8 cellular contexts compared by ENCODE assay signal in genomic region chr7:158587425-158588084, GRCh38. TPM values are rescaled to one million over a fixed set of nuclear protein-coding genes. Genes with fewer than 3 reads are reported as not detected.
A peak's percentile ranks its signal among the peaks of the same experiment; 100 is the strongest.
DNase-seq lines count a peak whose midpoint lies in the region; ATAC-seq and TF ChIP-seq lines count a peak whose summit lies in the region.

TSS of gene PTPRN2 (minus strand) at chr7:158587823.

- ATAC-seq in GM18505 (IDR thresholded peaks at IDR 0.05; ENCODE audit: unreplicated experiment) = peak; percentile 85
- ATAC-seq in HG03354 (IDR thresholded peaks at IDR 0.05; ENCODE audit: poor library complexity, severe bottlenecking, unreplicated experiment) = peak; percentile 82
- ATAC-seq in activated naive CD4-positive, alpha-beta T cell treated with anti-CD3 and anti-CD28 coated beads, Interleukin-2, amount 50 U/mL, for 72 hours = peak; percentile 84 to 86

- no peaks in the 10 kb centered on the region for H3K9me3 ChIP-seq in SK-N-MC (ENCODE audit: low read depth, low read length)
- H3K9me3 ChIP-seq in cardiac muscle cell (ENCODE audit: low read depth) = no peaks in the 10 kb centered on the region

- no peak for TF ChIP-seq CTCF in cardiac muscle cell (IDR thresholded peaks at IDR 0.05; ENCODE audit: low read depth, low read length)
- no peak for TF ChIP-seq CTCF in progenitor cell of endocrine pancreas (IDR thresholded peaks at IDR 0.05; ENCODE audit: unreplicated experiment)

- peak within 1 kb of the TSS; percentile 56 for H3K4me3 Mint-ChIP-seq in progenitor cell of endocrine pancreas (ENCODE audit: low read depth)

- H3K9ac ChIP-seq in SK-N-MC (ENCODE audit: insufficient read length) = no peak within 1 kb of the TSS

- in situ Hi-C loops in KBM-7 (cut with MboI; ENCODE audit: low pct_unique_long_range_greater_than_20kb, low sequenced_read_pairs) = no loop called here

- peaks cover 94% of the 10 kb centered on the region for H3K27me3 ChIP-seq in cardiac muscle cell

- no peak within 1 kb of the TSS for H3K27ac Mint-ChIP-seq in activated naive CD4-positive, alpha-beta T cell treated with anti-CD3 and anti-CD28 coated beads, Interleukin-2, amount 50 U/mL, for 72 hours
- H3K27ac Mint-ChIP-seq in progenitor cell of endocrine pancreas = no peak within 1 kb of the TSS

- H3K4me3 ChIP-seq in SK-N-MC = peak within 1 kb of the TSS; percentile 40; the same call in 1 of the 2 replicates
- H3K4me3 ChIP-seq in cardiac muscle cell = peak within 1 kb of the TSS; percentile 49

- H3K27me3 Mint-ChIP-seq in progenitor cell of endocrine pancreas = peaks cover 58% of the 10 kb centered on the region

- no peak for TF ChIP-seq POLR2A in GM18505 (IDR thresholded peaks at IDR 0.05; ENCODE audit: borderline replicate concordance, extremely low read depth, insufficient read depth, insufficient read length)

- no peaks in the 10 kb centered on the region for H3K4me1 ChIP-seq in cardiac muscle cell (ENCODE audit: low read depth)

- H3K36me3 ChIP-seq in SK-N-MC (ENCODE audit: insufficient read depth, low read length) (no peaks in the 10 kb centered on the region), cardiac muscle cell (no peaks in the 10 kb centered on the region)

- DNase-seq in SK-N-MC (ENCODE audit: low read depth, low spot score) = no peak
- peak in 1 of 2 donors; percentile 62 for DNase-seq in activated naive CD4-positive, alpha-beta T cell treated with anti-CD3 and anti-CD28 coated beads, Interleukin-2, amount 50 U/mL, for 72 hours (ENCODE audit: low spot score in 2 of 2)
- DNase-seq in cardiac muscle cell (ENCODE audit: low read depth in 1 of 2, low spot score in 1 of 2) = peak; percentile 72 to 89
- peak; percentile 65 for DNase-seq in progenitor cell of endocrine pancreas (ENCODE audit: low spot score, unreplicated experiment)
- DNase-seq in ureter (ENCODE audit: low spot score) = peak; percentile 54
- no peak for DNase-seq in KBM-7

- peaks cover 6 to 16% of the 10 kb centered on the region in 2 donors for H3K36me3 Mint-ChIP-seq in activated naive CD4-positive, alpha-beta T cell treated with anti-CD3 and anti-CD28 coated beads, Interleukin-2, amount 50 U/mL, for 72 hours
- no peaks in the 10 kb centered on the region for H3K36me3 Mint-ChIP-seq in progenitor cell of endocrine pancreas (ENCODE audit: insufficient read depth)

- no peaks in the 10 kb centered on the region for H3K9me3 Mint-ChIP-seq in activated naive CD4-positive, alpha-beta T cell treated with anti-CD3 and anti-CD28 coated beads, Interleukin-2, amount 50 U/mL, for 72 hours
- H3K9me3 Mint-ChIP-seq in progenitor cell of endocrine pancreas (ENCODE audit: low read depth) = no peaks in the 10 kb centered on the region

- no peak within 1 kb of the TSS for H3K27ac ChIP-seq in SK-N-MC
- no peak within 1 kb of the TSS for H3K27ac ChIP-seq in cardiac muscle cell

- peaks cover 3% of the 10 kb centered on the region for H3K4me1 Mint-ChIP-seq in progenitor cell of endocrine pancreas (ENCODE audit: low read depth)

RNA-seq across cellular contexts. Expression of gene PTPRN2, which starts in this region (rescaled TPM):
- under 1 TPM; 0.35 to 0.61 TPM for total RNA-seq in activated naive CD4-positive, alpha-beta T cell treated with anti-CD3 and anti-CD28 coated beads, Interleukin-2, amount 50 U/mL, for 72 hours
- total RNA-seq in cardiac muscle cell (0.25 TPM in 1 of 2 replicates, not detected in the other), progenitor cell of endocrine pancreas (9.4 and 11.4 TPM in 2 replicates), ureter (7.8 TPM)
- 0.28 and 0.42 TPM in 2 replicates for polyA plus RNA-seq in cardiac muscle cell

Comparison
In these comparisons a context has a peak if more than half of its experiments do, and no peak if none do; other contexts are left out.
1. Peak in ATAC-seq in activated naive CD4-positive, alpha-beta T cell treated with anti-CD3 and anti-CD28 coated beads, Interleukin-2, amount 50 U/mL, for 72 hours; RNA of the gene not detected or under 1 TPM.
2. Peak in DNase-seq and H3K4me3 ChIP-seq in cardiac muscle cell; RNA of the gene not detected or under 1 TPM.
3. DNase-seq: peak in progenitor cell of endocrine pancreas (single experiment) and ureter (single experiment); none in SK-N-MC (single experiment) and KBM-7 (single experiment).
4. Peak in every context shown above with its lines, with median percentiles within 50 percentile points of each other: ATAC-seq.